11 cellular contexts compared by ENCODE assay signal in the genomic region with DNA sequence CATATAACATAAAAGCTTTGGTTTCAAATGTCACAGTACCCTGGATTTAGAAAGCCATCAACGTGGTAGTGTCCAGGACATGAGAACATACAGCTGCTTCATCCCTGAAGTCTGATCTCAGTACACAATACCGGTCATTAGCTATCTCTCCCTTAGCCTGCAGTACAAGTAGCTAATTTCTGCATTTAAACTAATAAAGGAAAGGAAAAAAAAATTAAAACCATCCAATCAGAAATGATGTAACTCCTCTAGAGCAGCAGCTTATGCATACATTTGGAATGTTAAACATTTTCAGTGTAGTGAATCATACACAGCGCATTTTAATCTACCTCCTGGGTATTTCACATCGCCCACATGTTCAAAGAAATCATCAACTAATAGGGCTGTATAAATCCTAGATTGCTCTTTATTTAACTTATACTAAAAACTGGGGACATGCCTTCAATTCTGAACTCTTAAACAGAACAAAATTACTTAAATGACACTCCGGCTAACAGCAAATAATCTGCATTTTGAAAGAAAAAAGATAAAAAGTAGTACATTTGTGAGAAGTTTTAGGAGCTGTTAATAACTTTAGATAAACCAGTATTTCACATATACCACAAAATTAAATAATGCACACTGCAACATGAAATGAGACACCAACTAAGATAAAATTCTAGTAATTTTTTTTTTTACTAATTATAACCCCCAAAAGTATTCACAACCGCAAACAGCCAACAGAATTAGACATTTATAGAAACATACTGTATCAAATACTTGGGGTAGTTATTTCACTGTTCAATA. TPM values are rescaled to one million over a fixed set of nuclear protein-coding genes. Genes with fewer than 3 reads are reported as not detected.
A peak's percentile ranks its signal among the peaks of the same experiment; 100 is the strongest.
DNase-seq lines count a peak whose midpoint lies in the region; ATAC-seq and TF ChIP-seq lines count a peak whose summit lies in the region.
"Had no signal": no experiment of that assay in that cellular context is flagged by ENCODE, and none has a peak within 500 bp of the region (broad histone marks: within the 10 kb centered on the region; RNA-seq: fewer than 3 reads in every experiment).

No MANE protein-coding gene starts in this region.

- WGBS in mammary epithelial cell (ENCODE audit: low coverage, missing lambda C conversion rate): 15% methylated on average over 6 of the region's 6 CpGs

- H3K9me3 ChIP-seq in MG63: no peaks in the 10 kb centered on the region
- no peaks in the 10 kb centered on the region for H3K9me3 ChIP-seq in mammary epithelial cell (replicated peaks; ENCODE audit: insufficient read depth, low read length)
- H3K9me3 ChIP-seq: spleen, tibial nerve had no signal

- in situ Hi-C loops in mammary epithelial cell (cut with MboI; ENCODE audit: low sequenced_read_pairs in 2 of 2): no loop called here

- H4K20me1 ChIP-seq in mammary epithelial cell (ENCODE audit: insufficient read depth, low read length): no peaks in the 10 kb centered on the region

- no peak overlapping the region for H2AFZ ChIP-seq in mammary epithelial cell (ENCODE audit: low read depth, low read length)

- H3K36me3 ChIP-seq in MG63 (peaks cover 3% of the 10 kb centered on the region; the same call in 1 of the 2 replicates), mammary epithelial cell (ENCODE audit: insufficient read depth, low read length) (no peaks in the 10 kb centered on the region)
- H3K36me3 ChIP-seq: spleen, tibial nerve had no signal

- intact Hi-C loops in mammary epithelial cell (cut with micrococcal nuclease): loop anchor here (2.0 kb wide), 2 partner anchors 24 to 160 kb away; no protein-coding TSS in a partner anchor

- dilution Hi-C loops in mammary epithelial cell (cut with HindIII; ENCODE audit: low sequenced_read_pairs): loop anchor here (5.0 kb wide), 1 partner anchor 74 kb away; no protein-coding TSS in a partner anchor

- H3K4me3 ChIP-seq in MG63 (peak overlapping the region; percentile 78), mammary epithelial cell (replicated peaks in 1 of 3; ENCODE audit: insufficient read depth in 1 of 3, low read depth in 2 of 3, low read length in 3 of 3) (peak overlapping the region; percentile 43 to 96 (median 90))

- peak overlapping the region; percentile 89 for H3K27ac ChIP-seq in mammary epithelial cell (ENCODE audit: insufficient read depth, low read depth, low read length)

- peak; percentile 67 for DNase-seq in DMS 273 treated with DMSO at 0.1 percent for 48 hours (lab: John Stamatoyannopoulos, UW)
- DNase-seq in MG63: no peak
- peak; percentile 83 for DNase-seq in mammary epithelial cell
- peak; percentile 41 for DNase-seq in myocyte (ENCODE audit: low read depth)
- no peak for DNase-seq in NK-92 treated with Interleukin-12 subunit alpha and Interleukin-12 subunit beta, amount 100 ng/mL, for 24 hours (lab: John Stamatoyannopoulos, UW)
- DNase-seq in occipital lobe (lab: John Stamatoyannopoulos, UW): no peak
- DNase-seq in COLO668 (lab: John Stamatoyannopoulos, UW; ENCODE audit: unreplicated experiment): no peak
- DNase-seq: NCI-H2029 treated with DMSO at 0.1 percent for 48 hours, spleen had no signal

- peak overlapping the region; percentile 90 for H3K4me2 ChIP-seq in mammary epithelial cell (ENCODE audit: insufficient read depth, low read depth, low read length)

- peak overlapping the region; percentile 80 for H3K9ac ChIP-seq in mammary epithelial cell (ENCODE audit: insufficient read depth, low read length)

- H3K27me3 ChIP-seq in MG63: no peaks in the 10 kb centered on the region
- no peaks in the 10 kb centered on the region for H3K27me3 ChIP-seq in mammary epithelial cell (ENCODE audit: insufficient read depth, low read length)

- TSS peak; percentile 86 for BruUV-seq in mammary epithelial cell (replicated peaks; lab: Mats Ljungman, UMichigan)

- TF ChIP-seq CTCF in mammary epithelial cell (conservative IDR thresholded peaks at IDR 0.05 in 1 of 2, IDR thresholded peaks at IDR 0.05 in 1 of 2; ENCODE audit: extremely low read depth in 1 of 2, insufficient read depth in 1 of 2, low read depth in 1 of 2, low read length in 2 of 2): no peak

- CTCF ChIA-PET in mammary epithelial cell (lab: Charles Lee; ENCODE audit: low non-redundant PET): no interaction called here

- no peak for ATAC-seq in HG03159 (IDR thresholded peaks at IDR 0.05; ENCODE audit: unreplicated experiment)

- H3K79me2 ChIP-seq in mammary epithelial cell (ENCODE audit: insufficient read depth, low read length): peaks cover 93% of the 10 kb centered on the region

- H3K4me1 ChIP-seq in mammary epithelial cell (ENCODE audit: insufficient read depth, low read length): peaks cover 12% of the 10 kb centered on the region

RNA-seq across cellular contexts. Expression of gene IGF2BP2, which starts 3.7 kb away (rescaled TPM):
- total RNA-seq in MG63 (2014; rRNA removed; shearing (Covaris generic); ENCODE audit: low replicate concordance): 26.2 and 49.3 TPM in 2 replicates
- total RNA-seq in mammary epithelial cell (100 to 1,000 TPM in 1 of 2 donors, 10 to 100 TPM in 1; 67.7 to 195 TPM), myocyte (48.5 and 56.2 TPM in 2 replicates), occipital lobe (27.0 TPM)
- polyA plus RNA-seq in mammary epithelial cell: 6.1 TPM
- polyA minus RNA-seq in mammary epithelial cell: 285 TPM
- 31.4 TPM for polyA plus RNA-seq in myocyte (2012)

Comparison
In these comparisons a context has a peak if more than half of its experiments do, and no peak if none do; other contexts are left out.
1. DNase-seq: peak in DMS 273 treated with DMSO at 0.1 percent for 48 hours (single experiment), mammary epithelial cell (single experiment) and myocyte (single experiment); none in MG63 (single experiment), NK-92 treated with Interleukin-12 subunit alpha and Interleukin-12 subunit beta, amount 100 ng/mL, for 24 hours (single experiment), occipital lobe (single experiment) and COLO668 (single experiment).